ENCODE assay signal across 9 cellular contexts in the genomic region with DNA sequence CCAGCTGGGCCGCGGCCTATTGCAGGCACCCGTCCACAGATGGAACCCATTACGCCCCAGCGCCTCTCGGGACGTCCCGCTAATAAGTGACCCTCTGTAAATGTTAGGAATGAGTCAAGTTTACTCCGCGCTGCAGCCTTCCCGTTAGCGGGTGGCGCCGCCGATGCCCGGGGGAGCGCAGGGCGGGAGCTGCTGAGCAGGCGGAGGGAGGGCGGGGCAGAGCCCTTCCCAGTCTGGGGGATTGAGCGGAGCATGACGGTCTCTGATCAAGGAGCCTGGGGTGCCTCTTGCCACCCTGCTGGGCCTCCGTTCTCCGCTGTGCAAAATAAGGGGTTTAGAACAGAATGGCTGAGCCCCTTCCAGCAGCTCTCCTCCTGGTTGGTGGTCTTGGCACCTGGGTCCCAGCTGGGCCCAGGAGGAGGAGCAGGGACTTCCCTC. TPM values are rescaled to one million over a fixed set of nuclear protein-coding genes. Genes with fewer than 3 reads are reported as not detected.
DNase-seq lines count a peak whose midpoint lies in the region; ATAC-seq and TF ChIP-seq lines count a peak whose summit lies in the region.
"Had no signal": no experiment of that assay in that cellular context is flagged by ENCODE, and none has a peak within 500 bp of the region (broad histone marks: within the 10 kb centered on the region; RNA-seq: fewer than 3 reads in every experiment).

No MANE protein-coding gene starts in this region.

- peak overlapping the region; percentile 60; the same call in 2 of the 3 replicates for H3K4me3 Mint-ChIP-seq in GM23338

- H3K27me3 Mint-ChIP-seq in GM23338 (ENCODE audit: insufficient read depth, low read depth, poor library complexity) = peaks cover 2% of the 10 kb centered on the region

- POLR2A ChIA-PET in SK-N-SH (lab: Yijun Ruan, JAX) = no interaction called here

- no peaks in the 10 kb centered on the region for H3K79me2 ChIP-seq in GM23338 (replicated peaks; ENCODE audit: insufficient read depth)
- no peaks in the 10 kb centered on the region for H3K79me2 ChIP-seq in SK-N-SH (ENCODE audit: insufficient read depth)
- H3K79me2 ChIP-seq in smooth muscle cell (ENCODE audit: low read depth) = no peaks in the 10 kb centered on the region

- H3K4me3 ChIP-seq in GM23338 (peak overlapping the region; percentile 57), SK-N-SH (ENCODE audit: low read depth in 2 of 2, low read length in 1 of 2) (no peak overlapping the region; a peak in 1 of 4 replicates), left ventricle myocardium inferior (peak overlapping the region; percentile 35), smooth muscle cell (no peak overlapping the region)

- no peaks in the 10 kb centered on the region for H3K9me2 ChIP-seq in GM23338 (ENCODE audit: insufficient read depth)
- H3K9me2 ChIP-seq in SK-N-SH = no peaks in the 10 kb centered on the region

- CTCF ChIA-PET in SK-N-SH (lab: Yijun Ruan, JAX) = interaction anchor here (1.2 to 3.1 kb wide), 5 partner anchors 11 to 162 kb away, joined by 4 to 15 read pairs (median 6); no protein-coding TSS in a partner anchor

- H3K4me1 ChIP-seq in GM23338 (ENCODE audit: insufficient read depth) = no peaks in the 10 kb centered on the region; the same call in 1 of the 2 replicates
- H3K4me1 ChIP-seq in SK-N-SH (ENCODE audit: control insufficient read depth in 1 of 2, insufficient read depth in 2 of 2, low read depth in 1 of 2, low read length in 1 of 2) = peaks cover 5 to 45% of the 10 kb centered on the region in 2 experiments; a peak in 2 of 4 replicates
- H3K4me1 ChIP-seq in left ventricle myocardium inferior = peaks cover 44% of the 10 kb centered on the region
- H3K4me1 ChIP-seq in smooth muscle cell (ENCODE audit: low read depth) = no peaks in the 10 kb centered on the region

- no peaks in the 10 kb centered on the region for H3K36me3 ChIP-seq in GM23338 (ENCODE audit: insufficient read depth)
- no peaks in the 10 kb centered on the region for H3K36me3 ChIP-seq in SK-N-SH (replicated peaks in 1 of 2; ENCODE audit: control insufficient read depth in 1 of 2, insufficient read depth in 2 of 2, low read length in 1 of 2)
- H3K36me3 ChIP-seq in left ventricle myocardium inferior = no peaks in the 10 kb centered on the region
- H3K36me3 ChIP-seq in smooth muscle cell (ENCODE audit: low read depth) = no peaks in the 10 kb centered on the region

- peak in 1 of 2 experiments; percentile 46; a peak in 1 of 4 replicates for TF ChIP-seq EP300 in SK-N-SH (IDR thresholded peaks at IDR 0.05; ENCODE audit: borderline replicate concordance in 1 of 2, low read depth in 1 of 2, low read length in 1 of 2)

- H3K9me3 ChIP-seq in SK-N-SH = no peaks in the 10 kb centered on the region
- no peaks in the 10 kb centered on the region for H3K9me3 ChIP-seq in left ventricle myocardium inferior (replicated peaks)
- H3K9me3 ChIP-seq in smooth muscle cell (replicated peaks; ENCODE audit: low read depth) = no peaks in the 10 kb centered on the region

- DNase-seq in GM23338 (ENCODE audit: low spot score) = peak; percentile 74
- peak; percentile 88 for DNase-seq in SK-N-SH
- peak; percentile 68 for DNase-seq in left ventricle myocardium inferior
- DNase-seq in smooth muscle cell (lab: John Stamatoyannopoulos, UW; ENCODE audit: unreplicated experiment) = peak; percentile 33
- DNase-seq in NCI-H187 (lab: John Stamatoyannopoulos, UW) = no peak
- no peak for DNase-seq in SKM-1 (lab: John Stamatoyannopoulos, UW; ENCODE audit: unreplicated experiment)
- no peak for DNase-seq in LoVo (ENCODE audit: low spot score)
- no peak for DNase-seq in HuH-7.5 (ENCODE audit: low spot score)
- DNase-seq: stimulated activated CD4-positive, alpha-beta T cell treated with anti-CD3 and anti-CD28 coated beads, Interleukin-12 subunit alpha, Interleukin-12 subunit beta, amount 100 ng/mL, for 4 hours had no signal

- no peak for TF ChIP-seq RAD21 in SK-N-SH (IDR thresholded peaks at IDR 0.05; ENCODE audit: low read length)

- no peak overlapping the region for H3K27ac Mint-ChIP-seq in GM23338

- no peaks in the 10 kb centered on the region for H3K36me3 Mint-ChIP-seq in GM23338 (ENCODE audit: low read depth)

- H3K27ac ChIP-seq in GM23338 (ENCODE audit: low read depth) (no peak overlapping the region), SK-N-SH (ENCODE audit: low read depth in 2 of 2, low read length in 1 of 2) (no peak overlapping the region; a peak in 1 of 4 replicates), left ventricle myocardium inferior (replicated peaks) (no peak overlapping the region), smooth muscle cell (ENCODE audit: low read depth) (no peak overlapping the region)

- no peaks in the 10 kb centered on the region for H3K9me3 Mint-ChIP-seq in GM23338

- intact Hi-C loops in left ventricle myocardium inferior (cut with micrococcal nuclease) = no loop called here

- peaks cover 6% of the 10 kb centered on the region; the same call in 1 of the 2 replicates for H3K27me3 ChIP-seq in GM23338 (ENCODE audit: insufficient read depth)
- H3K27me3 ChIP-seq in SK-N-SH (ENCODE audit: insufficient read depth) = no peaks in the 10 kb centered on the region
- peaks cover 47% of the 10 kb centered on the region for H3K27me3 ChIP-seq in left ventricle myocardium inferior (ENCODE audit: low read depth)
- no peaks in the 10 kb centered on the region for H3K27me3 ChIP-seq in smooth muscle cell (ENCODE audit: low read depth)

- ATAC-seq in GM23338 = peak; percentile 56

- WGBS in SK-N-SH (ENCODE audit: low lambda C conversion rate) = 0% methylated on average over 6 of the region's 24 CpGs
- 13% methylated on average over 19 of the region's 24 CpGs for WGBS in smooth muscle cell (ENCODE audit: low lambda C conversion rate)

- H3K4me2 ChIP-seq in GM23338 (peak overlapping the region; percentile 82), SK-N-SH (peak overlapping the region; percentile 62; the same call in 1 of the 2 replicates), smooth muscle cell (peak overlapping the region; percentile 71)

- H3K4me1 Mint-ChIP-seq in GM23338 = 0 out of 3 replicates have a peak, but pooled peaks cover 2% of the 10 kb centered on the region

- H3F3A ChIP-seq in GM23338 (replicated peaks; ENCODE audit: low read depth) = 0 out of 2 replicates have a peak, but pooled peaks cover 3% of the 10 kb centered on the region
- no peaks in the 10 kb centered on the region for H3F3A ChIP-seq in SK-N-SH (replicated peaks; ENCODE audit: insufficient read depth)
- H3F3A ChIP-seq in smooth muscle cell (ENCODE audit: low read depth) = no peaks in the 10 kb centered on the region

- H2AFZ ChIP-seq in GM23338 = peak overlapping the region; percentile 76
- no peak overlapping the region for H2AFZ ChIP-seq in SK-N-SH (ENCODE audit: low read depth)
- H2AFZ ChIP-seq in smooth muscle cell (ENCODE audit: low read depth) = no peak overlapping the region

- TF ChIP-seq CTCF in GM23338 (conservative IDR thresholded peaks at IDR 0.05; ENCODE audit: low read depth in 2 of 2) (no peak), SK-N-SH (IDR thresholded peaks at IDR 0.05) (no peak), left ventricle myocardium inferior (IDR thresholded peaks at IDR 0.05; ENCODE audit: borderline replicate concordance) (no peak), smooth muscle cell (IDR thresholded peaks at IDR 0.05; ENCODE audit: borderline replicate concordance, insufficient read depth, poor library complexity, severe bottlenecking) (no peak)

- H4K20me1 ChIP-seq in GM23338 (replicated peaks; ENCODE audit: insufficient read depth) (no peaks in the 10 kb centered on the region), SK-N-SH (ENCODE audit: insufficient read depth) (no peaks in the 10 kb centered on the region), smooth muscle cell (ENCODE audit: low read depth) (no peaks in the 10 kb centered on the region)

- no peak overlapping the region for H3K9ac ChIP-seq in SK-N-SH
- H3K9ac ChIP-seq in smooth muscle cell (ENCODE audit: low read depth) = no peak overlapping the region

TF ChIP-seq in GM23338, 12 proteins besides CTCF, POLR2A, EP300 and RAD21 (continues in another document):
- TF ChIP-seq NANOG (IDR thresholded peaks at IDR 0.05; ENCODE audit: borderline replicate concordance) (no peak), ZNF114 (CRISPR knock-in tag; IDR thresholded peaks at IDR 0.05) (no peak)

TF ChIP-seq in SK-N-SH, 30 proteins besides CTCF, POLR2A, EP300 and RAD21 (continues in another document):
- no peak; the same call in 1 of the 2 replicates for TF ChIP-seq SIN3A (IDR thresholded peaks at IDR 0.05; ENCODE audit: borderline replicate concordance, low read depth, low read length)

RNA-seq across cellular contexts. Expression of a gene that starts 10.5 kb away (rescaled TPM):
- total RNA-seq in GM23338 (2014; rRNA removed; shearing (Covaris generic)) = not detected in 2 replicates
- polyA plus RNA-seq in GM23338 (2016; fragmentation: Nextera tagmentation; extraction: Ambion mirVana) (not detected in 2 replicates), SK-N-SH (2012; rRNA removed) (not detected in 2 replicates), smooth muscle cell (not detected in 2 replicates)
- not detected in 2 replicates for polyA plus RNA-seq in SK-N-SH (2012; cell fraction: cytosol; rRNA removed)
- 0.01 and 0.06 TPM in 2 replicates for polyA plus RNA-seq in SK-N-SH (2012; cell fraction: nucleus; rRNA removed)
- total RNA-seq in left ventricle myocardium inferior (not detected), smooth muscle cell (not detected in 2 replicates)

RNA-seq across cellular contexts. Expression of a gene that starts 20.6 kb away (rescaled TPM):
- not detected in 2 replicates for total RNA-seq in GM23338 (2014; rRNA removed; shearing (Covaris generic))
- polyA plus RNA-seq in GM23338 (2016; fragmentation: Nextera tagmentation; extraction: Ambion mirVana) = 0.10 TPM in 1 of 2 replicates, not detected in the other
- polyA plus RNA-seq in SK-N-SH (2012; rRNA removed) = not detected in 2 replicates
- not detected in 2 replicates for polyA plus RNA-seq in SK-N-SH (2012; cell fraction: cytosol; rRNA removed)
- polyA plus RNA-seq in SK-N-SH (2012; cell fraction: nucleus; rRNA removed) = not detected in 2 replicates
- not detected for total RNA-seq in left ventricle myocardium inferior
- total RNA-seq in smooth muscle cell = 0.99 and 2.2 TPM in 2 replicates
- 0.53 TPM in 1 of 2 replicates, not detected in the other for polyA plus RNA-seq in smooth muscle cell

RNA-seq across cellular contexts. Expression of a gene that starts 48.0 kb away (rescaled TPM):
- not detected in 2 replicates for total RNA-seq in GM23338 (2014; rRNA removed; shearing (Covaris generic))
- polyA plus RNA-seq in GM23338 (2016; fragmentation: Nextera tagmentation; extraction: Ambion mirVana) = not detected in 2 replicates
- not detected in 2 replicates for polyA plus RNA-seq in SK-N-SH (2012; rRNA removed)
- not detected in 2 replicates for polyA plus RNA-seq in SK-N-SH (2012; cell fraction: cytosol; rRNA removed)
- polyA plus RNA-seq in SK-N-SH (2012; cell fraction: nucleus; rRNA removed) = not detected in 2 replicates
- not detected for total RNA-seq in left ventricle myocardium inferior
- total RNA-seq in smooth muscle cell = not detected in 2 replicates
- polyA plus RNA-seq in smooth muscle cell = 0.12 TPM in 1 of 2 replicates, not detected in the other

Comparison
In these comparisons a context has a peak if more than half of its experiments do, and no peak if none do; other contexts are left out.
1. DNase-seq: peak in GM23338 (single experiment), SK-N-SH (single experiment), left ventricle myocardium inferior (single experiment) and smooth muscle cell (single experiment); none in NCI-H187 (0 of 2), SKM-1 (single experiment), LoVo (single experiment) and HuH-7.5 (single experiment).
2. H3K4me3 ChIP-seq: peak in GM23338 (single experiment) and left ventricle myocardium inferior (single experiment); none in SK-N-SH (0 of 2) and smooth muscle cell (single experiment).
3. Peak in every context shown above with its lines, with median percentiles within 50 percentile points of each other: H3K4me2 ChIP-seq.